Comparison of ENCODE assay signal across 24 cellular contexts in genomic region chr6:131843768-131844167, GRCh38. TPM values are rescaled to one million over a fixed set of nuclear protein-coding genes. Genes with fewer than 3 reads are reported as not detected.
"Had no signal": no experiment of that assay in that cellular context is flagged by ENCODE, and none has a peak within 500 bp of the region (broad histone marks: within the 10 kb centered on the region; RNA-seq: fewer than 3 reads in every experiment).

No MANE protein-coding gene starts in this region.

- FAIRE-seq: colon, keratinocyte had no signal

- H3K27ac Mint-ChIP-seq: dendritic cell treated with granulocyte-macrophage colony-stimulating factor and Interleukin-4, amounts not matched to agents 40 ng/mL and 50 ng/mL, for 4 days; effector memory CD8-positive, alpha-beta T cell; immature natural killer cell; naive thymus-derived CD4-positive, alpha-beta T cell; nephron progenitor cell had no signal

- H3K4me1 ChIP-seq: gastroesophageal sphincter, left ventricle myocardium inferior, psoas muscle, sigmoid colon, upper lobe of left lung, vagina had no signal

- H3K27me3 ChIP-seq: esophagus muscularis mucosa, gastroesophageal sphincter, sigmoid colon, stomach, upper lobe of left lung, vagina had no signal

- H3K9me3 Mint-ChIP-seq: dendritic cell treated with granulocyte-macrophage colony-stimulating factor and Interleukin-4, amounts not matched to agents 40 ng/mL and 50 ng/mL, for 4 days; effector memory CD8-positive, alpha-beta T cell; immature natural killer cell; naive thymus-derived CD4-positive, alpha-beta T cell; nephron progenitor cell had no signal

- H3K4me3 ChIP-seq: esophagus muscularis mucosa, gastroesophageal sphincter, left ventricle myocardium inferior, lung, psoas muscle, sigmoid colon, skin epidermis, stomach, thoracic aorta, upper lobe of left lung, vagina had no signal

- H3K36me3 Mint-ChIP-seq: immature natural killer cell; naive thymus-derived CD4-positive, alpha-beta T cell had no signal

- H3K4me3 Mint-ChIP-seq: dendritic cell treated with granulocyte-macrophage colony-stimulating factor and Interleukin-4, amounts not matched to agents 40 ng/mL and 50 ng/mL, for 4 days; effector memory CD8-positive, alpha-beta T cell; immature natural killer cell; naive thymus-derived CD4-positive, alpha-beta T cell; nephron progenitor cell had no signal

- ATAC-seq: effector memory CD8-positive, alpha-beta T cell; gastroesophageal sphincter; naive thymus-derived CD4-positive, alpha-beta T cell; psoas muscle had no signal

- DNase-seq: effector memory CD8-positive, alpha-beta T cell; glutamatergic neuron; immature natural killer cell; left ventricle myocardium inferior; naive thymus-derived CD4-positive, alpha-beta T cell; nephron progenitor cell; psoas muscle; retina; sigmoid colon; stimulated activated CD4-positive, alpha-beta T cell treated with anti-CD3 and anti-CD28 coated beads, Interleukin-12 subunit alpha, Interleukin-12 subunit beta, amount 100 ng/mL, for 4 hours; stimulated activated naive CD4-positive, alpha-beta T cell; stomach; substantia nigra; upper lobe of left lung had no signal

- H3K36me3 ChIP-seq: esophagus muscularis mucosa, gastroesophageal sphincter, left ventricle myocardium inferior, sigmoid colon, stomach, thoracic aorta, upper lobe of left lung, vagina had no signal

- H3K4me1 Mint-ChIP-seq: immature natural killer cell; naive thymus-derived CD4-positive, alpha-beta T cell; nephron progenitor cell had no signal

- H3K9me3 ChIP-seq: esophagus muscularis mucosa, gastroesophageal sphincter, left ventricle myocardium inferior, psoas muscle, sigmoid colon, stomach, thoracic aorta, upper lobe of left lung, vagina had no signal

- H3K27ac ChIP-seq: epithelial cell of prostate, esophagus muscularis mucosa, gastroesophageal sphincter, left ventricle myocardium inferior, psoas muscle, sigmoid colon, skin epidermis, stomach, thoracic aorta, upper lobe of left lung, vagina had no signal

RNA-seq across cellular contexts. Expression of gene ENPP1, which starts 35.9 kb away (rescaled TPM):
- polyA plus RNA-seq: naive thymus-derived CD4-positive, alpha-beta T cell had no signal
